8 cellular contexts compared by ENCODE assay signal in the genomic region with DNA sequence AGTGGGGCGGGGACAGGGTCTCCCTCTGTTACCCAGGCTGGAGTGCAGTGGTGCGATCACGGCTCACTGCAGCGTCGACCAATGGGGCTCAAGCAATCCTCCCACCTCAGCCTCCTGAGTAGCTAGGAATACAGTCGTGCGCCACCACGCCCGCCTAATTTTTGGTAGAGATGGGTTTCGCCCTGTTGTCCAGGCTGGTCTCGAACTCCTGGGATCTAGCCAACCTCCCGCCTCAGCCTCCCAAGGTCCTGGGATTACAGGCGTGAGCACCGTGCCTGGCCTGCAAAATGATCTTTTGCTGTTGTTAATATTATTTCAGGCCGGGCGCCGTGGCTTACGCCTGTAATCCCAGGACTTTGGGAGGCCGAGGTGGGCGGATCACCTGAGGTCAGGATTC. TPM values are rescaled to one million over a fixed set of nuclear protein-coding genes. Genes with fewer than 3 reads are reported as not detected.
A peak's percentile ranks its signal among the peaks of the same experiment; 100 is the strongest.
DNase-seq lines count a peak whose midpoint lies in the region; ATAC-seq and TF ChIP-seq lines count a peak whose summit lies in the region.

No MANE protein-coding gene starts in this region.

- peaks cover 17% of the 10 kb centered on the region for H3K36me3 ChIP-seq in left ventricle myocardium inferior

- H3K27me3 ChIP-seq in left ventricle myocardium inferior (ENCODE audit: low read depth), result no peaks in the 10 kb centered on the region

- ATAC-seq in HG02973 (IDR thresholded peaks at IDR 0.05; ENCODE audit: unreplicated experiment), result no peak
- no peak for ATAC-seq in GM21515 (IDR thresholded peaks at IDR 0.05; ENCODE audit: unreplicated experiment)

- H3K9me3 ChIP-seq in left ventricle myocardium inferior (replicated peaks), result no peaks in the 10 kb centered on the region

- TF ChIP-seq CTCF in GM12864 (IDR thresholded peaks at IDR 0.05; ENCODE audit: low read depth, low read length, missing control alignments) (no peak), VCaP (conservative IDR thresholded peaks at IDR 0.05) (no peak), left ventricle myocardium inferior (IDR thresholded peaks at IDR 0.05; ENCODE audit: borderline replicate concordance) (no peak)

- intact Hi-C loops in left ventricle myocardium inferior (cut with micrococcal nuclease), result no loop called here

- H3K27ac ChIP-seq in VCaP (peak overlapping the region; percentile 84), left ventricle myocardium inferior (replicated peaks) (peak overlapping the region; percentile 86)

- H3K4me3 ChIP-seq in GM12864 (ENCODE audit: low read depth, low read length) (peak overlapping the region; percentile 91), left ventricle myocardium inferior (peak overlapping the region; percentile 90), skeletal muscle cell (ENCODE audit: low read depth, low read length) (peak overlapping the region; percentile 98)

- DNase-seq in GM12864 (ENCODE audit: low read depth), result no peak
- no peak for DNase-seq in left ventricle myocardium inferior
- no peak for DNase-seq in skeletal muscle cell (ENCODE audit: low read depth)
- no peak for DNase-seq in stimulated activated naive CD4-positive, alpha-beta T cell treated with Interleukin-2 at 50 U/mL for 16 hours (lab: John Stamatoyannopoulos, UW)
- no peak for DNase-seq in T1000 (lab: John Stamatoyannopoulos, UW)

- H3K4me1 ChIP-seq in left ventricle myocardium inferior, result peaks cover 34% of the 10 kb centered on the region

RNA-seq across cellular contexts. Expression of a gene that starts 0.6 kb away (rescaled TPM):
- total RNA-seq in left ventricle myocardium inferior, result 3.7 TPM

RNA-seq across cellular contexts. Expression of a gene that starts 5.1 kb away (rescaled TPM):
- 3.6 TPM for total RNA-seq in left ventricle myocardium inferior
